ENCODE assay signal across 21 cellular contexts in genomic region chr7:134184767-134185166, GRCh38. TPM values are rescaled to one million over a fixed set of nuclear protein-coding genes. Genes with fewer than 3 reads are reported as not detected.
DNase-seq lines count a peak whose midpoint lies in the region; ATAC-seq, FAIRE-seq and TF ChIP-seq lines count a peak whose summit lies in the region.
"Had no signal": no experiment of that assay in that cellular context is flagged by ENCODE, and none has a peak within 500 bp of the region (broad histone marks: within the 10 kb centered on the region; RNA-seq: fewer than 3 reads in every experiment).

No MANE protein-coding gene starts in this region.

- DNase-seq in HT1080 (ENCODE audit: low read depth) (peak; percentile 42), RPMI7951 (ENCODE audit: low read depth) (peak; percentile 19), bronchial epithelial cell (ENCODE audit: low read depth) (peak; percentile 90), skeletal muscle cell (ENCODE audit: low read depth) (peak; percentile 5), NCI-H2029 (lab: John Stamatoyannopoulos, UW) (no peak)
- DNase-seq: activated naive CD8-positive, alpha-beta T cell treated with anti-CD3 and anti-CD28 coated beads, Interleukin-2, amount 10 ng/mL, durations not matched to agents 7 days and 5 days; BE2C; DMS 273 treated with DMSO at 0.1 percent for 48 hours; KG1; NCI-H1417; NCI-H2171 treated with DMSO at 0.1 percent for 48 hours; NCI-H774; nucleus accumbens; RPMI8226; stimulated activated CD4-positive, alpha-beta T cell treated with anti-CD3 and anti-CD28 coated beads, Interleukin-15, amount 100 ng/mL, for 24 hours; T-helper 1 cell had no signal

- H3K4me3 ChIP-seq in bronchial epithelial cell (ENCODE audit: low read depth, low read length) = no peak overlapping the region
- H3K4me3 ChIP-seq in skeletal muscle cell (ENCODE audit: low read depth, low read length) = no peak overlapping the region
- H3K4me3 ChIP-seq: cardiac muscle cell, thoracic aorta had no signal

- no peak for FAIRE-seq in bronchial epithelial cell (lab: Jason Lieb, UNC)

- no peak for ATAC-seq in GM21717 (IDR thresholded peaks at IDR 0.05; ENCODE audit: unreplicated experiment)
- ATAC-seq in GM19351 (IDR thresholded peaks at IDR 0.05; ENCODE audit: unreplicated experiment) = no peak
- ATAC-seq: stimulated activated effector memory CD8-positive, alpha-beta T cell treated with anti-CD3 and anti-CD28 coated beads, Interleukin-12 subunit alpha, Interleukin-12 subunit beta, amount 100 ng/mL, for 72 hours had no signal

- H3K27me3 ChIP-seq in bronchial epithelial cell (ENCODE audit: control insufficient read depth, insufficient read depth, low read length) = no peaks in the 10 kb centered on the region
- H3K27me3 ChIP-seq: BE2C, cardiac muscle cell had no signal

- no peaks in the 10 kb centered on the region for H3K36me3 ChIP-seq in bronchial epithelial cell (ENCODE audit: control insufficient read depth, insufficient read depth, low read length)
- H3K36me3 ChIP-seq: BE2C, cardiac muscle cell, thoracic aorta had no signal

- no peak for TF ChIP-seq CTCF in bronchial epithelial cell (IDR thresholded peaks at IDR 0.05; ENCODE audit: insufficient read depth, low read length, severe bottlenecking)

RNA-seq across cellular contexts. Expression of gene LRGUK, which starts 57.6 kb away (rescaled TPM):
- total RNA-seq in HT1080 (2014; rRNA removed; shearing (Covaris generic)) = not detected in 2 replicates
- 0.07 and 0.19 TPM in 2 replicates for polyA plus RNA-seq in HT1080 (2015; cell fraction: cytosol; rRNA removed)
- 0.35 and 0.48 TPM in 2 replicates for polyA plus RNA-seq in HT1080 (2015; cell fraction: nucleus; rRNA removed)
- total RNA-seq in RPMI7951 (2014; rRNA removed; shearing (Covaris generic)) = under 0.01 and 0.24 TPM in 2 replicates
- under 0.01 and 0.26 TPM in 2 replicates for total RNA-seq in bronchial epithelial cell
- polyA plus RNA-seq: cardiac muscle cell had no signal
